8 cellular contexts compared by ENCODE assay signal in genomic region chrX:47145408-47146120, GRCh38. TPM values are rescaled to one million over a fixed set of nuclear protein-coding genes. Genes with fewer than 3 reads are reported as not detected.
A peak's percentile ranks its signal among the peaks of the same experiment; 100 is the strongest.
DNase-seq lines count a peak whose midpoint lies in the region; ATAC-seq and TF ChIP-seq lines count a peak whose summit lies in the region.

No MANE protein-coding gene starts in this region.

- peaks cover 0 to 33% (median 19%) of the 10 kb centered on the region in 9 donors for H3K4me1 ChIP-seq in heart right ventricle

- H3K9me3 ChIP-seq in heart right ventricle: no peaks in the 10 kb centered on the region

- CTCF ChIA-PET in activated naive CD4-positive, alpha-beta T cell treated with anti-CD3 and anti-CD28 coated beads, Interleukin-2, amount 10 ng/mL, durations not matched to agents 7 days and 5 days (lab: Charles Lee): interaction anchor here (1.2 kb wide), 3 partner anchors 15 to 24 kb away, joined by 3 read pairs; no protein-coding TSS in a partner anchor

- H3K27ac Mint-ChIP-seq in activated naive CD4-positive, alpha-beta T cell treated with anti-CD3 and anti-CD28 coated beads, Interleukin-2, amount 10 ng/mL, durations not matched to agents 7 days and 5 days: peak overlapping the region; percentile 99

- peak overlapping the region; percentile 89 to 98 (median 92) for H3K27ac ChIP-seq in heart right ventricle

- peaks cover 0 to 28% (median 0%) of the 10 kb centered on the region in 7 donors for H3K27me3 ChIP-seq in heart right ventricle

- WGBS in heart right ventricle, 2 donors: 1% methylated on average over 26 to 37 of the region's 37 CpGs

- H3K9me3 Mint-ChIP-seq in activated naive CD4-positive, alpha-beta T cell treated with anti-CD3 and anti-CD28 coated beads, Interleukin-2, amount 10 ng/mL, durations not matched to agents 7 days and 5 days: peaks cover 3% of the 10 kb centered on the region

- H3K4me3 ChIP-seq in heart right ventricle: peak overlapping the region; percentile 41 to 89 (median 67)
- peak overlapping the region; percentile 70 for H3K4me3 ChIP-seq in skeletal muscle cell (ENCODE audit: low read depth, low read length)

- H3K36me3 Mint-ChIP-seq in activated naive CD4-positive, alpha-beta T cell treated with anti-CD3 and anti-CD28 coated beads, Interleukin-2, amount 10 ng/mL, durations not matched to agents 7 days and 5 days: peaks cover 36% of the 10 kb centered on the region

- ATAC-seq in GM19025 (IDR thresholded peaks at IDR 0.05; ENCODE audit: low read depth, unreplicated experiment) (peak; percentile 18), HG03439 (IDR thresholded peaks at IDR 0.05; ENCODE audit: unreplicated experiment) (peak; percentile 16), heart right ventricle (peak; percentile 7 to 51 (median 37))

- peak; percentile 48 for DNase-seq in AG20443 (ENCODE audit: low spot score)
- peak; percentile 23 for DNase-seq in activated naive CD4-positive, alpha-beta T cell treated with anti-CD3 and anti-CD28 coated beads, Interleukin-2, amount 10 ng/mL, durations not matched to agents 7 days and 5 days
- DNase-seq in heart right ventricle: no peak
- DNase-seq in skeletal muscle cell (ENCODE audit: low read depth): no peak
- DNase-seq in NCI-H2107 (lab: John Stamatoyannopoulos, UW): no peak
- no peak for DNase-seq in SK-N-DZ (ENCODE audit: low spot score)

- intact Hi-C loops in heart right ventricle (cut with DNase I): no loop called here

- peaks cover 0 to 26% (median 0%) of the 10 kb centered on the region in 9 donors for H3K36me3 ChIP-seq in heart right ventricle

- peaks cover 38% of the 10 kb centered on the region for H3K4me1 Mint-ChIP-seq in activated naive CD4-positive, alpha-beta T cell treated with anti-CD3 and anti-CD28 coated beads, Interleukin-2, amount 10 ng/mL, durations not matched to agents 7 days and 5 days

- TF ChIP-seq CTCF in heart right ventricle (IDR thresholded peaks at IDR 0.05): no peak

- H3K27me3 Mint-ChIP-seq in activated naive CD4-positive, alpha-beta T cell treated with anti-CD3 and anti-CD28 coated beads, Interleukin-2, amount 10 ng/mL, durations not matched to agents 7 days and 5 days: peaks cover 4% of the 10 kb centered on the region

- H3K4me3 Mint-ChIP-seq in activated naive CD4-positive, alpha-beta T cell treated with anti-CD3 and anti-CD28 coated beads, Interleukin-2, amount 10 ng/mL, durations not matched to agents 7 days and 5 days: peak overlapping the region; percentile 95

RNA-seq across cellular contexts. Expression of gene RBM10, which starts 0.5 kb away (rescaled TPM):
- total RNA-seq in heart right ventricle: 10 to 100 TPM; 23.1 to 32.1 (median 26.4) TPM
- 10 to 100 TPM; 26.9 to 27.6 TPM for polyA plus RNA-seq in heart right ventricle
- 60.0 and 60.5 TPM in 2 replicates for polyA plus RNA-seq in SK-N-DZ (2014; cell fraction: cytosol; rRNA removed)
- 54.2 and 64.8 TPM in 2 replicates for polyA plus RNA-seq in SK-N-DZ (2014; cell fraction: nucleus; rRNA removed)

RNA-seq across cellular contexts. Expression of gene NDUFB11, which starts 1.1 kb away (rescaled TPM):
- total RNA-seq in heart right ventricle: 100 to 1,000 TPM; 149 to 217 (median 175) TPM
- polyA plus RNA-seq in heart right ventricle: 100 to 1,000 TPM; 155 to 178 TPM
- 144 and 154 TPM in 2 replicates for polyA plus RNA-seq in SK-N-DZ (2014; cell fraction: cytosol; rRNA removed)
- polyA plus RNA-seq in SK-N-DZ (2014; cell fraction: nucleus; rRNA removed): 87.7 and 101 TPM in 2 replicates

RNA-seq across cellular contexts. Expression of gene UBA1, which starts 48.1 kb away (rescaled TPM):
- total RNA-seq in heart right ventricle: 100 to 1,000 TPM; 110 to 157 (median 128) TPM
- 10 to 100 TPM; 90.9 to 99.4 TPM for polyA plus RNA-seq in heart right ventricle
- 199 and 202 TPM in 2 replicates for polyA plus RNA-seq in SK-N-DZ (2014; cell fraction: cytosol; rRNA removed)
- polyA plus RNA-seq in SK-N-DZ (2014; cell fraction: nucleus; rRNA removed): 118 and 153 TPM in 2 replicates

Comparison
In these comparisons a context has a peak if more than half of its experiments do, and no peak if none do; other contexts are left out.
1. DNase-seq: peak in AG20443 (single experiment) and activated naive CD4-positive, alpha-beta T cell treated with anti-CD3 and anti-CD28 coated beads, Interleukin-2, amount 10 ng/mL, durations not matched to agents 7 days and 5 days (single experiment); none in heart right ventricle (0 of 2), skeletal muscle cell (single experiment), NCI-H2107 (single experiment) and SK-N-DZ (single experiment).
2. Peak in every context shown above with its lines, with median percentiles within 50 percentile points of each other: ATAC-seq.